ENCODE assay signal across 16 cellular contexts in genomic region chr12:49655595-49656236, GRCh38. TPM values are rescaled to one million over a fixed set of nuclear protein-coding genes. Genes with fewer than 3 reads are reported as not detected.
DNase-seq lines count a peak whose midpoint lies in the region; ATAC-seq and TF ChIP-seq lines count a peak whose summit lies in the region.
"Had no signal": no experiment of that assay in that cellular context is flagged by ENCODE, and none has a peak within 500 bp of the region (broad histone marks: within the 10 kb centered on the region; RNA-seq: fewer than 3 reads in every experiment).

No MANE protein-coding gene starts in this region.

- peak overlapping the region; percentile 54 for H3K27ac Mint-ChIP-seq in activated CD4-positive, alpha-beta memory T cell treated with anti-CD3 and anti-CD28 coated beads, Interleukin-2, amount 10 ng/mL, durations not matched to agents 7 days and 5 days
- no peak overlapping the region for H3K27ac Mint-ChIP-seq in activated CD4-positive, alpha-beta memory T cell treated with anti-CD3 and anti-CD28 coated beads for 36 hours
- H3K27ac Mint-ChIP-seq in T-helper 17 cell: peak overlapping the region; percentile 67

- CTCF ChIA-PET in activated CD4-positive, alpha-beta memory T cell treated with anti-CD3 and anti-CD28 coated beads, Interleukin-2, amount 10 ng/mL, durations not matched to agents 7 days and 5 days (lab: Charles Lee): interaction anchor here (0.8 to 3.2 kb wide), 4 partner anchors 8 to 52 kb away, joined by 3 to 11 read pairs (median 4); no protein-coding TSS in a partner anchor
- CTCF ChIA-PET in activated CD4-positive, alpha-beta memory T cell treated with anti-CD3 and anti-CD28 coated beads for 36 hours (lab: Charles Lee): interaction anchor here (1.1 to 2.9 kb wide), 6 partner anchors 11 to 85 kb away, joined by 3 to 12 read pairs (median 5); partner anchors contain the start of gene TMBIM6

- no peak for ATAC-seq in T-helper 17 cell
- peak; percentile 42 to 51 for ATAC-seq in left cardiac atrium
- ATAC-seq in psoas muscle: peak in 1 of 4 donors; percentile 37
- ATAC-seq in mucosa of descending colon: no peak
- ATAC-seq: A549, esophagus mucosa had no signal

- no peaks in the 10 kb centered on the region for H3K27me3 Mint-ChIP-seq in activated CD4-positive, alpha-beta memory T cell treated with anti-CD3 and anti-CD28 coated beads, Interleukin-2, amount 10 ng/mL, durations not matched to agents 7 days and 5 days
- H3K27me3 Mint-ChIP-seq in activated CD4-positive, alpha-beta memory T cell treated with anti-CD3 and anti-CD28 coated beads for 36 hours: no peaks in the 10 kb centered on the region
- H3K27me3 Mint-ChIP-seq in T-helper 17 cell: no peaks in the 10 kb centered on the region

- H3K4me1 Mint-ChIP-seq in activated CD4-positive, alpha-beta memory T cell treated with anti-CD3 and anti-CD28 coated beads, Interleukin-2, amount 10 ng/mL, durations not matched to agents 7 days and 5 days: peaks cover 8% of the 10 kb centered on the region
- peaks cover 22% of the 10 kb centered on the region for H3K4me1 Mint-ChIP-seq in activated CD4-positive, alpha-beta memory T cell treated with anti-CD3 and anti-CD28 coated beads for 36 hours (ENCODE audit: low read depth)
- peaks cover 19% of the 10 kb centered on the region for H3K4me1 Mint-ChIP-seq in T-helper 17 cell

- H3K36me3 ChIP-seq in psoas muscle (ENCODE audit: insufficient read depth in 1 of 2, low read depth in 1 of 2) (peaks cover 0 to 36% of the 10 kb centered on the region in 2 donors), mucosa of descending colon (ENCODE audit: low read depth) (no peaks in the 10 kb centered on the region)

- DNase-seq in activated CD4-positive, alpha-beta memory T cell treated with anti-CD3 and anti-CD28 coated beads, Interleukin-2, amount 10 ng/mL, durations not matched to agents 7 days and 5 days: no peak
- no peak for DNase-seq in activated CD4-positive, alpha-beta memory T cell treated with anti-CD3 and anti-CD28 coated beads for 36 hours
- DNase-seq in T-helper 17 cell (no peak), left cardiac atrium (no peak), psoas muscle (no peak), mucosa of descending colon (no peak), NK-92 (lab: John Stamatoyannopoulos, UW; ENCODE audit: unreplicated experiment) (no peak), retina (no peak)
- DNase-seq: activated CD4-positive, CD25-positive, alpha-beta regulatory T cell treated with anti-CD3 and anti-CD28 coated beads, Interleukin-2, amount 50 U/mL, for 72 hours; aorta; cortex of kidney; NCI-H1694; small intestine; T-helper 9 cell had no signal

- H3K4me1 ChIP-seq in psoas muscle (no peaks in the 10 kb centered on the region), mucosa of descending colon (ENCODE audit: low read depth) (no peaks in the 10 kb centered on the region)
- H3K4me1 ChIP-seq: A549 had no signal

- TF ChIP-seq CTCF in psoas muscle (IDR thresholded peaks at IDR 0.05) (no peak), mucosa of descending colon (IDR thresholded peaks at IDR 0.05) (no peak)

- POLR2A ChIA-PET in activated CD4-positive, alpha-beta memory T cell treated with anti-CD3 and anti-CD28 coated beads, Interleukin-2, amount 10 ng/mL, durations not matched to agents 7 days and 5 days (lab: Charles Lee): interaction anchor here (1.1 to 1.6 kb wide), 2 partner anchors 51 to 86 kb away, joined by 3 read pairs; partner anchors contain the start of genes FMNL3 and TMBIM6
- POLR2A ChIA-PET in activated CD4-positive, alpha-beta memory T cell treated with anti-CD3 and anti-CD28 coated beads for 36 hours (lab: Charles Lee): interaction anchor here (0.5 kb wide), 1 partner anchor 9 kb away, joined by 3 read pairs; no protein-coding TSS in a partner anchor

- H3K27ac ChIP-seq in psoas muscle: peak overlapping the region; percentile 27
- H3K27ac ChIP-seq: A549 had no signal

- no peaks in the 10 kb centered on the region for H3K9me3 ChIP-seq in T-helper 17 cell (ENCODE audit: control insufficient read depth, low read length, poor library complexity, severe bottlenecking)
- no peaks in the 10 kb centered on the region for H3K9me3 ChIP-seq in psoas muscle
- no peaks in the 10 kb centered on the region for H3K9me3 ChIP-seq in mucosa of descending colon
- H3K9me3 ChIP-seq: A549 had no signal

- peaks cover 34% of the 10 kb centered on the region for H3K36me3 Mint-ChIP-seq in activated CD4-positive, alpha-beta memory T cell treated with anti-CD3 and anti-CD28 coated beads, Interleukin-2, amount 10 ng/mL, durations not matched to agents 7 days and 5 days (ENCODE audit: low read depth)
- H3K36me3 Mint-ChIP-seq in activated CD4-positive, alpha-beta memory T cell treated with anti-CD3 and anti-CD28 coated beads for 36 hours: peaks cover 26% of the 10 kb centered on the region
- H3K36me3 Mint-ChIP-seq in T-helper 17 cell (ENCODE audit: low read depth): peaks cover 13% of the 10 kb centered on the region

- H3K27me3 ChIP-seq in psoas muscle (ENCODE audit: insufficient read depth in 3 of 3, low read length in 2 of 3): no peaks in the 10 kb centered on the region

- no peak overlapping the region for H3K4me3 ChIP-seq in psoas muscle
- H3K4me3 ChIP-seq in mucosa of descending colon: no peak overlapping the region
- H3K4me3 ChIP-seq: A549 had no signal

- H3K4me3 Mint-ChIP-seq in activated CD4-positive, alpha-beta memory T cell treated with anti-CD3 and anti-CD28 coated beads, Interleukin-2, amount 10 ng/mL, durations not matched to agents 7 days and 5 days: no peak overlapping the region
- no peak overlapping the region for H3K4me3 Mint-ChIP-seq in activated CD4-positive, alpha-beta memory T cell treated with anti-CD3 and anti-CD28 coated beads for 36 hours
- no peak overlapping the region for H3K4me3 Mint-ChIP-seq in T-helper 17 cell

- H3K9me3 Mint-ChIP-seq in activated CD4-positive, alpha-beta memory T cell treated with anti-CD3 and anti-CD28 coated beads, Interleukin-2, amount 10 ng/mL, durations not matched to agents 7 days and 5 days: no peaks in the 10 kb centered on the region
- H3K9me3 Mint-ChIP-seq in activated CD4-positive, alpha-beta memory T cell treated with anti-CD3 and anti-CD28 coated beads for 36 hours: no peaks in the 10 kb centered on the region

- 76 to 85% (median 85%) methylated on average over 2 of the region's 2 CpGs for WGBS in psoas muscle, 3 donors

- intact Hi-C loops in activated CD4-positive, alpha-beta memory T cell treated with anti-CD3 and anti-CD28 coated beads for 36 hours (cut with micrococcal nuclease): no loop called here
- intact Hi-C loops in left cardiac atrium (cut with DNase I) (no loop called here), psoas muscle (cut with DNase I) (no loop called here), mucosa of descending colon (cut with DNase I, micrococcal nuclease) (no loop called here)

RNA-seq across cellular contexts. Expression of gene PRPF40B, which starts 32.4 kb away (rescaled TPM):
- 1 to 10 TPM; 8.0 to 8.7 TPM for total RNA-seq in activated CD4-positive, alpha-beta memory T cell treated with anti-CD3 and anti-CD28 coated beads, Interleukin-2, amount 10 ng/mL, durations not matched to agents 7 days and 5 days
- 1 to 10 TPM; 6.2 to 8.9 TPM for total RNA-seq in activated CD4-positive, alpha-beta memory T cell treated with anti-CD3 and anti-CD28 coated beads for 36 hours
- 1 to 10 TPM; 5.6 to 7.1 TPM for total RNA-seq in T-helper 17 cell
- total RNA-seq in left cardiac atrium: 10 to 100 TPM; 14.3 to 21.1 TPM
- 10 to 100 TPM; 24.5 to 26.1 (median 25.3) TPM for total RNA-seq in psoas muscle
- polyA plus RNA-seq in psoas muscle: 10 to 100 TPM; 10.1 to 18.8 (median 15.7) TPM
- 10 to 100 TPM; 11.5 to 27.2 (median 12.7) TPM for total RNA-seq in mucosa of descending colon

RNA-seq across cellular contexts. Expression of gene FAM186B, which starts 50.3 kb away (rescaled TPM):
- not detected for total RNA-seq in activated CD4-positive, alpha-beta memory T cell treated with anti-CD3 and anti-CD28 coated beads, Interleukin-2, amount 10 ng/mL, durations not matched to agents 7 days and 5 days
- not detected for total RNA-seq in activated CD4-positive, alpha-beta memory T cell treated with anti-CD3 and anti-CD28 coated beads for 36 hours
- total RNA-seq in T-helper 17 cell (under 1 TPM; 0.37 to 0.39 TPM), left cardiac atrium (under 1 TPM; 0.29 to 0.31 TPM), psoas muscle (under 1 TPM; 0.44 to 0.63 (median 0.46) TPM), mucosa of descending colon (under 1 TPM; 0.35 to 0.63 (median 0.39) TPM)
- under 1 TPM; 0.04 to 1.00 (median 0.23) TPM for polyA plus RNA-seq in psoas muscle

RNA-seq across cellular contexts. Expression of gene FMNL3, which starts 51.5 kb away (rescaled TPM):
- total RNA-seq in activated CD4-positive, alpha-beta memory T cell treated with anti-CD3 and anti-CD28 coated beads, Interleukin-2, amount 10 ng/mL, durations not matched to agents 7 days and 5 days: 10 to 100 TPM; 34.7 to 34.9 TPM
- 10 to 100 TPM; 31.2 to 31.9 TPM for total RNA-seq in activated CD4-positive, alpha-beta memory T cell treated with anti-CD3 and anti-CD28 coated beads for 36 hours
- total RNA-seq in T-helper 17 cell (10 to 100 TPM; 17.0 to 19.7 TPM), left cardiac atrium (10 to 100 TPM; 12.2 to 21.2 TPM), psoas muscle (10 to 100 TPM in 1 of 4 donors, 1 to 10 TPM in 3; 5.5 to 11.3 (median 7.8) TPM), mucosa of descending colon (10 to 100 TPM in 1 of 3 donors, 1 to 10 TPM in 2; 4.2 to 13.4 (median 7.1) TPM)
- 1 to 10 TPM; 1.5 to 3.2 (median 1.8) TPM for polyA plus RNA-seq in psoas muscle

Comparison
In these comparisons a context has a peak if more than half of its experiments do, and no peak if none do; other contexts are left out.
1. ATAC-seq: peak in left cardiac atrium (2 of 2); none in T-helper 17 cell (single experiment) and mucosa of descending colon (single experiment).